Comparison of ENCODE assay signal across 8 cellular contexts in genomic region chr5:43039115-43039467, GRCh38. TPM values are rescaled to one million over a fixed set of nuclear protein-coding genes. Genes with fewer than 3 reads are reported as not detected.
DNase-seq lines count a peak whose midpoint lies in the region; ATAC-seq and TF ChIP-seq lines count a peak whose summit lies in the region.

No MANE protein-coding gene starts in this region.

- WGBS in GM23248 (ENCODE audit: low coverage in 1 of 2, low lambda C conversion rate in 2 of 2, missing lambda C conversion rate in 2 of 2), 2 experiments = 97 to 98% methylated on average over 6 of the region's 6 CpGs

- H3K9me2 ChIP-seq in Karpas-422 (replicated peaks; ENCODE audit: insufficient read depth, low read length) = no peaks in the 10 kb centered on the region
- no peaks in the 10 kb centered on the region for H3K9me2 ChIP-seq in GM23248 (ENCODE audit: insufficient read depth)

- H3K4me2 ChIP-seq in Karpas-422 (ENCODE audit: low read depth, low read length, poor library complexity, severe bottlenecking) (peak overlapping the region; percentile 89), GM23248 (ENCODE audit: unreplicated experiment) (no peak overlapping the region)

- H3K9ac ChIP-seq in Karpas-422 (ENCODE audit: low read length) = peak overlapping the region; percentile 77
- H3K9ac ChIP-seq in GM23248 = no peak overlapping the region

- no peaks in the 10 kb centered on the region for H3K9me3 Mint-ChIP-seq in dendritic cell treated with granulocyte-macrophage colony-stimulating factor and Interleukin-4, amounts not matched to agents 40 ng/mL and 50 ng/mL, for 4 days
- H3K9me3 Mint-ChIP-seq in natural killer cell treated with Interleukin-12 subunit alpha and Interleukin-12 subunit beta and Interleukin-15 and Interleukin-18, amount 100 ng/mL, for 72 hours = no peaks in the 10 kb centered on the region

- H3F3A ChIP-seq in GM23248 (ENCODE audit: insufficient read depth) = peaks cover 27% of the 10 kb centered on the region

- H3K4me3 ChIP-seq in AG10803 (ENCODE audit: low read length) (peak overlapping the region; percentile 82), Karpas-422 (ENCODE audit: low read length) (peak overlapping the region; percentile 78), GM23248 (no peak overlapping the region)

- in situ Hi-C loops in GM23248 (cut with MboI) = no loop called here

- H3K27me3 Mint-ChIP-seq in dendritic cell treated with granulocyte-macrophage colony-stimulating factor and Interleukin-4, amounts not matched to agents 40 ng/mL and 50 ng/mL, for 4 days = no peaks in the 10 kb centered on the region
- H3K27me3 Mint-ChIP-seq in natural killer cell treated with Interleukin-12 subunit alpha and Interleukin-12 subunit beta and Interleukin-15 and Interleukin-18, amount 100 ng/mL, for 72 hours = no peaks in the 10 kb centered on the region

- H3K9me3 ChIP-seq in Karpas-422 (ENCODE audit: low read length) (no peaks in the 10 kb centered on the region), GM23248 (ENCODE audit: low read depth) (no peaks in the 10 kb centered on the region)

- DNase-seq in AG10803 (ENCODE audit: low read depth) (no peak), Karpas-422 (no peak), GM23248 (no peak), UCSD-AML1 (lab: John Stamatoyannopoulos, UW; ENCODE audit: unreplicated experiment) (no peak), anterior cingulate cortex (lab: John Stamatoyannopoulos, UW) (no peak)
- DNase-seq in natural killer cell treated with Interleukin-12 subunit alpha and Interleukin-12 subunit beta and Interleukin-15 and Interleukin-18, amount 100 ng/mL, for 72 hours (ENCODE audit: low spot score) = no peak

- H3K4me1 ChIP-seq in Karpas-422 (ENCODE audit: low read length) = peaks cover 23% of the 10 kb centered on the region
- peaks cover 4% of the 10 kb centered on the region; the same call in 1 of the 2 replicates for H3K4me1 ChIP-seq in GM23248 (ENCODE audit: insufficient read depth)

- H3K27ac ChIP-seq in Karpas-422 (ENCODE audit: low read length) (no peak overlapping the region), GM23248 (no peak overlapping the region)

- H3K4me3 Mint-ChIP-seq in dendritic cell treated with granulocyte-macrophage colony-stimulating factor and Interleukin-4, amounts not matched to agents 40 ng/mL and 50 ng/mL, for 4 days = peak overlapping the region; percentile 88
- peak overlapping the region; percentile 96 for H3K4me3 Mint-ChIP-seq in natural killer cell treated with Interleukin-12 subunit alpha and Interleukin-12 subunit beta and Interleukin-15 and Interleukin-18, amount 100 ng/mL, for 72 hours

- no peak for TF ChIP-seq CTCF in AG10803 (conservative IDR thresholded peaks at IDR 0.05; ENCODE audit: low read length)

- intact Hi-C loops in dendritic cell treated with granulocyte-macrophage colony-stimulating factor and Interleukin-4, amounts not matched to agents 40 ng/mL and 50 ng/mL, for 4 days (cut with micrococcal nuclease) = loop anchor here (2.0 kb wide), 1 partner anchor 126 kb away; no protein-coding TSS in a partner anchor

- H3K79me2 ChIP-seq in Karpas-422 (ENCODE audit: low read length) (no peaks in the 10 kb centered on the region), GM23248 (ENCODE audit: insufficient read depth) (peaks cover 63% of the 10 kb centered on the region)

- ATAC-seq in natural killer cell treated with Interleukin-12 subunit alpha and Interleukin-12 subunit beta and Interleukin-15 and Interleukin-18, amount 100 ng/mL, for 72 hours = no peak
- no peak for ATAC-seq in HG03432 (IDR thresholded peaks at IDR 0.05; ENCODE audit: unreplicated experiment)

- H3K36me3 ChIP-seq in Karpas-422 (ENCODE audit: insufficient read depth, low read length) (no peaks in the 10 kb centered on the region), GM23248 (ENCODE audit: low read depth) (no peaks in the 10 kb centered on the region)

- H3K27me3 ChIP-seq in Karpas-422 (ENCODE audit: low read length) (no peaks in the 10 kb centered on the region), GM23248 (replicated peaks; ENCODE audit: insufficient read depth) (no peaks in the 10 kb centered on the region)

- H4K20me1 ChIP-seq in Karpas-422 (ENCODE audit: insufficient read depth, low read depth, low read length) = no peaks in the 10 kb centered on the region
- no peaks in the 10 kb centered on the region for H4K20me1 ChIP-seq in GM23248 (ENCODE audit: insufficient read depth)

- H2AFZ ChIP-seq in Karpas-422 (ENCODE audit: low read length) = no peak overlapping the region
- no peak overlapping the region for H2AFZ ChIP-seq in GM23248

- peak overlapping the region; percentile 100 for H3K27ac Mint-ChIP-seq in dendritic cell treated with granulocyte-macrophage colony-stimulating factor and Interleukin-4, amounts not matched to agents 40 ng/mL and 50 ng/mL, for 4 days
- peak overlapping the region; percentile 92 to 98 for H3K27ac Mint-ChIP-seq in natural killer cell treated with Interleukin-12 subunit alpha and Interleukin-12 subunit beta and Interleukin-15 and Interleukin-18, amount 100 ng/mL, for 72 hours

- H3K36me3 Mint-ChIP-seq in dendritic cell treated with granulocyte-macrophage colony-stimulating factor and Interleukin-4, amounts not matched to agents 40 ng/mL and 50 ng/mL, for 4 days (ENCODE audit: low read depth) = peaks cover 7% of the 10 kb centered on the region
- no peaks in the 10 kb centered on the region for H3K36me3 Mint-ChIP-seq in natural killer cell treated with Interleukin-12 subunit alpha and Interleukin-12 subunit beta and Interleukin-15 and Interleukin-18, amount 100 ng/mL, for 72 hours

- H3K4me1 Mint-ChIP-seq in dendritic cell treated with granulocyte-macrophage colony-stimulating factor and Interleukin-4, amounts not matched to agents 40 ng/mL and 50 ng/mL, for 4 days (ENCODE audit: low read depth) = peaks cover 42% of the 10 kb centered on the region
- peaks cover 47 to 75% of the 10 kb centered on the region in 2 donors for H3K4me1 Mint-ChIP-seq in natural killer cell treated with Interleukin-12 subunit alpha and Interleukin-12 subunit beta and Interleukin-15 and Interleukin-18, amount 100 ng/mL, for 72 hours (ENCODE audit: low read depth in 2 of 2)

RNA-seq across cellular contexts. Expression of gene ANXA2R, which starts 1.0 kb away (rescaled TPM):
- 9.0 and 15.3 TPM in 2 replicates for total RNA-seq in Karpas-422 (2014; rRNA removed; shearing (Covaris generic); ENCODE audit: low replicate concordance)
- total RNA-seq in natural killer cell treated with Interleukin-12 subunit alpha and Interleukin-12 subunit beta and Interleukin-15 and Interleukin-18, amount 100 ng/mL, for 72 hours = 1 to 10 TPM; 4.8 to 6.9 TPM
- 0.13 and 1.2 TPM in 2 replicates for total RNA-seq in GM23248 (2014; rRNA removed; shearing (Covaris generic))
- 0.35 and 0.56 TPM in 2 replicates for polyA plus RNA-seq in GM23248 (2016; fragmentation: Nextera tagmentation; extraction: Ambion mirVana)
